ENCODE assay signal across 8 cellular contexts in genomic region chr2:68157002-68157401, GRCh38. TPM values are rescaled to one million over a fixed set of nuclear protein-coding genes. Genes with fewer than 3 reads are reported as not detected.
A peak's percentile ranks its signal among the peaks of the same experiment; 100 is the strongest.
DNase-seq lines count a peak whose midpoint lies in the region; ATAC-seq, FAIRE-seq and TF ChIP-seq lines count a peak whose summit lies in the region.

No MANE protein-coding gene starts in this region.

- H2AFZ ChIP-seq in keratinocyte (ENCODE audit: control insufficient read depth, low read length): peak overlapping the region; percentile 99

- ATAC-seq in GM21360 (IDR thresholded peaks at IDR 0.05; ENCODE audit: unreplicated experiment) (peak; percentile 22), HG03521 (IDR thresholded peaks at IDR 0.05; ENCODE audit: unreplicated experiment) (peak; percentile 31)

- in situ Hi-C loops in astrocyte of the cerebellum (cut with HindIII; ENCODE audit: low sequenced_read_pairs): no loop called here

- no peaks in the 10 kb centered on the region for H4K20me1 ChIP-seq in keratinocyte (ENCODE audit: control insufficient read depth, extremely low read depth, insufficient read depth, low read length)

- H3K4me1 ChIP-seq in keratinocyte (ENCODE audit: control insufficient read depth, extremely low read depth, insufficient read depth, low read length): peaks cover 10% of the 10 kb centered on the region
- H3K4me1 ChIP-seq in subcutaneous abdominal adipose tissue (ENCODE audit: control insufficient read depth in 5 of 5, insufficient read depth in 5 of 5, low read length in 5 of 5): peaks cover 3 to 41% (median 41%) of the 10 kb centered on the region in 5 donors

- DNase-seq in ELF-1 (ENCODE audit: low read depth, low spot score): peak; percentile 76
- DNase-seq in astrocyte of the cerebellum (ENCODE audit: low read depth): no peak
- DNase-seq in keratinocyte (ENCODE audit: low read depth, low spot score): no peak
- DNase-seq in ecto neural progenitor cell (ENCODE audit: low spot score): no peak
- DNase-seq in NCI-H82 (lab: John Stamatoyannopoulos, UW): no peak

- TF ChIP-seq CTCF in astrocyte of the cerebellum (IDR thresholded peaks at IDR 0.05; ENCODE audit: low read depth, low read length, missing control alignments) (no peak), keratinocyte (optimal IDR thresholded peaks at IDR 0.05 in 1 of 3, IDR thresholded peaks at IDR 0.05 in 1 of 3, conservative IDR thresholded peaks at IDR 0.05 in 1 of 3; ENCODE audit: extremely low read depth in 1 of 3, insufficient read depth in 2 of 3, low read length in 3 of 3) (no peak)

- H3K36me3 ChIP-seq in keratinocyte (ENCODE audit: control insufficient read depth in 2 of 2, extremely low read depth in 1 of 2, insufficient read depth in 2 of 2, low read length in 2 of 2) (peaks cover 2 to 15% of the 10 kb centered on the region in 2 experiments), subcutaneous abdominal adipose tissue (ENCODE audit: control insufficient read depth in 5 of 5, insufficient read depth in 5 of 5, low read length in 5 of 5) (peaks cover 4 to 17% (median 12%) of the 10 kb centered on the region in 5 donors)

- H3K9ac ChIP-seq in keratinocyte (ENCODE audit: control insufficient read depth, extremely low read depth, insufficient read depth, low read length) (peak overlapping the region; percentile 99), subcutaneous abdominal adipose tissue (ENCODE audit: low read length in 5 of 5) (peak overlapping the region; percentile 70 to 97 (median 92))

- no peaks in the 10 kb centered on the region for H3K9me1 ChIP-seq in keratinocyte (ENCODE audit: control insufficient read depth, extremely low read depth, insufficient read depth, low read length)

- H3K79me2 ChIP-seq in keratinocyte (ENCODE audit: control insufficient read depth, insufficient read depth, low read length): peaks cover 48% of the 10 kb centered on the region

- dilution Hi-C loops in keratinocyte (cut with MboI; ENCODE audit: extremely low pct_ligation_motif_present, low sequenced_read_pairs): no loop called here

- H3K27me3 ChIP-seq in keratinocyte (ENCODE audit: control insufficient read depth, extremely low read depth, insufficient read depth, low read length) (no peaks in the 10 kb centered on the region), subcutaneous abdominal adipose tissue (ENCODE audit: control insufficient read depth in 5 of 5, insufficient read depth in 4 of 5, low read length in 5 of 5) (no peaks in the 10 kb centered on the region)

- H3K4me3 ChIP-seq in astrocyte of the cerebellum (ENCODE audit: low read depth, low read length): peak overlapping the region; percentile 97
- H3K4me3 ChIP-seq in keratinocyte (ENCODE audit: control insufficient read depth in 2 of 3, extremely low read depth in 1 of 3, insufficient read depth in 2 of 3, low read depth in 1 of 3, low read length in 3 of 3): peak overlapping the region; percentile 74 to 97 (median 78)
- H3K4me3 ChIP-seq in subcutaneous abdominal adipose tissue (ENCODE audit: low read depth in 1 of 5, low read length in 5 of 5): peak overlapping the region; percentile 90 to 99 (median 99)

- H3K4me2 ChIP-seq in keratinocyte (ENCODE audit: control insufficient read depth, extremely low read depth, insufficient read depth, low read depth, low read length): peak overlapping the region; percentile 93

- no peak for FAIRE-seq in keratinocyte (lab: Jason Lieb, UNC)

- H3K27ac ChIP-seq in keratinocyte (ENCODE audit: control insufficient read depth, insufficient read depth, low read length) (peak overlapping the region; percentile 100), subcutaneous abdominal adipose tissue (ENCODE audit: low read depth, low read length) (peak overlapping the region; percentile 99)

- H3K9me3 ChIP-seq in keratinocyte (ENCODE audit: control insufficient read depth, low read depth, low read length): no peaks in the 10 kb centered on the region
- H3K9me3 ChIP-seq in subcutaneous abdominal adipose tissue (ENCODE audit: control insufficient read depth in 5 of 5, low read length in 5 of 5): no peaks in the 10 kb centered on the region

RNA-seq across cellular contexts. Expression of gene PNO1, which starts 0.7 kb away (rescaled TPM):
- 16.2 to 22.5 TPM (median 18.8 TPM) in 3 replicates for polyA plus RNA-seq in keratinocyte
- polyA plus RNA-seq in keratinocyte (2011; ENCODE audit: low read depth): 36.7 TPM
- 15.8 and 22.6 TPM in 2 replicates for polyA plus RNA-seq in keratinocyte (2011; cell fraction: cytosol; rRNA removed)
- polyA plus RNA-seq in keratinocyte (2011; cell fraction: nucleus; rRNA removed): 11.1 and 13.6 TPM in 2 replicates
- 19.1 and 21.6 TPM in 2 replicates for polyA plus RNA-seq in keratinocyte (2012; ENCODE audit: low replicate concordance)
- polyA minus RNA-seq in keratinocyte: 2.7 to 7.1 TPM (median 3.4 TPM) in 3 replicates
- polyA minus RNA-seq in keratinocyte (2011; cell fraction: cytosol; rRNA and poly(A)+ RNA removed): 5.6 TPM
- 3.2 and 3.5 TPM in 2 replicates for polyA minus RNA-seq in keratinocyte (2011; cell fraction: nucleus; rRNA and poly(A)+ RNA removed)
